8 cellular contexts compared by ENCODE assay signal in the genomic region with DNA sequence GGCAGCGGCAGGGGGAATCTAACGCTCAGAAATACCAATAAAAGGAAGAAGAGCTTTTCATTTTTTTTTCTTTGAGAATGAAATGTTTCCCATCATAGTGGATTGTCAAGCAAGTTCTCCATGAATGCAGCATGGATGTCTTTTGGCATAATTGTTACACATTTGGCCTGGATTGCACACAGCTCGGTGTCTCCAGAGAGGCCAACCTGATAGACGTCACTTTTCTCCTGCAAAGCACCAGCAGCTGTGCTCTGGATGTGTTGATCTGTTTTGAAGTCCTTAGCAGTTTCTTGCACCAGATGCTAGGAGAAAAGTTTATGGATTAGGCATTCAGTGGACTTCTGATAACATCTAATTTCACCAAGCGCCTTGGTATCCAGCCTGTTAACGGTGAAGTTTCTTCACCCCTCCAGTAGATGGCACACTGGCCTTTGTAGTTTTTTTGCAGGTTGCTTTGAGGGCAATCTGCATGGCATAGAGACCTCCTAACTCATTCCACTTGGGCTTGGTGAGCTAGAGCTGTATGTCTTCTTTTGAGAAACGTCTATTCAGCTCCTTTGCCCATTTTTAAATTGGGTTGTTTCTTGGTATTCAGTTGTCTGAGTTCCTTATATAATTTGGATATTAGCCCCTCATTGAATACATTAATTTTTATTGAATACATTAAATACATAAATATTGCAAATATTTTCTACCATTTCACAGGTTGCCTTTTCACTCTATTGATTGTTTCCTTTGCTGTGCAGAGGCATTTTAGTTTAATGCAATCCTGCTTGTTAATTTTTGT. TPM values are rescaled to one million over a fixed set of nuclear protein-coding genes. Genes with fewer than 3 reads are reported as not detected.
DNase-seq lines count a peak whose midpoint lies in the region; ATAC-seq, FAIRE-seq and TF ChIP-seq lines count a peak whose summit lies in the region.

No MANE protein-coding gene starts in this region.

- H3K27me3 ChIP-seq in AG04450 (ENCODE audit: control insufficient read depth, insufficient read depth, low read length): no peaks in the 10 kb centered on the region

- POLR2A ChIA-PET in AG04450 (lab: Yijun Ruan, JAX): no interaction called here

- TF ChIP-seq CTCF in AG04450 (IDR thresholded peaks at IDR 0.05; ENCODE audit: low read depth, low read length): peak; percentile 29
- peak; percentile 70 for TF ChIP-seq CTCF in GM13976 (IDR thresholded peaks at IDR 0.05; ENCODE audit: borderline replicate concordance, control extremely low read depth, extremely low read depth, insufficient read depth, missing control alignments)
- TF ChIP-seq CTCF in fibroblast of pulmonary artery (IDR thresholded peaks at IDR 0.05; ENCODE audit: low read length, missing control alignments): peak; percentile 53
- peak; percentile 73 for TF ChIP-seq CTCF in retinal pigment epithelial cell (conservative IDR thresholded peaks at IDR 0.05; ENCODE audit: low read depth, low read length)

- CTCF ChIA-PET in AG04450 (lab: Charles Lee): interaction anchor here (0.7 to 1.1 kb wide), 3 partner anchors 14 to 868 kb away, joined by 3 to 4 read pairs (median 3); no protein-coding TSS in a partner anchor

- no peak overlapping the region for H3K27ac ChIP-seq in AG04450 (ENCODE audit: low read depth, low read length)

- H3K4me3 ChIP-seq in AG04450 (ENCODE audit: low read depth, low read length) (no peak overlapping the region), fibroblast of pulmonary artery (replicated peaks; ENCODE audit: low read depth, low read length) (no peak overlapping the region), retinal pigment epithelial cell (ENCODE audit: low read length) (no peak overlapping the region)

- ATAC-seq in HG02588 (IDR thresholded peaks at IDR 0.05; ENCODE audit: unreplicated experiment): peak; percentile 72

- no peak for DNase-seq in AG04450 (ENCODE audit: low read depth, low spot score)
- DNase-seq in GM13976 (ENCODE audit: low spot score): peak; percentile 30
- peak; percentile 37 for DNase-seq in MV-4-11 (lab: John Stamatoyannopoulos, UW)
- DNase-seq in RCC 7860 (ENCODE audit: low spot score): peak; percentile 31
- DNase-seq in fibroblast of pulmonary artery (ENCODE audit: low read depth): peak; percentile 31
- peak; percentile 10 for DNase-seq in retinal pigment epithelial cell (ENCODE audit: low read depth)
- no peak for DNase-seq in activated CD4-positive, CD25-positive, alpha-beta regulatory T cell (lab: John Stamatoyannopoulos, UW)

- no peaks in the 10 kb centered on the region; the same call in 1 of the 2 replicates for H3K9me3 ChIP-seq in AG04450 (ENCODE audit: control insufficient read depth, insufficient read depth, low read length)

- in situ Hi-C loops in GM13976 (cut with MboI; ENCODE audit: low sequenced_read_pairs, unreplicated experiment): loop anchor here (25.0 kb wide), 1 partner anchor 746 kb away; no protein-coding TSS in a partner anchor

- FAIRE-seq in RCC 7860 (lab: Jason Lieb, UNC): no peak

RNA-seq across cellular contexts. Expression of a gene that starts 59.7 kb away (rescaled TPM):
- not detected in 2 replicates for polyA plus RNA-seq in AG04450 (2011; rRNA removed)
- polyA minus RNA-seq in AG04450 (2011; rRNA and poly(A)+ RNA removed): not detected in 2 replicates

Comparison
In these comparisons a context has a peak if more than half of its experiments do, and no peak if none do; other contexts are left out.
1. DNase-seq: peak in GM13976 (single experiment), MV-4-11 (single experiment), RCC 7860 (single experiment), fibroblast of pulmonary artery (single experiment) and retinal pigment epithelial cell (single experiment); none in AG04450 (single experiment) and activated CD4-positive, CD25-positive, alpha-beta regulatory T cell (0 of 4).
2. Peak in every context shown above with its lines, with median percentiles within 50 percentile points of each other: CTCF ChIP-seq.